Comparison of ENCODE assay signal across 30 cellular contexts in genomic region chr16:54121539-54122295, GRCh38.
"Had no signal": no experiment of that assay in that cellular context is flagged by ENCODE, and none has a peak within 500 bp of the region (broad histone marks: within the 10 kb centered on the region; RNA-seq: fewer than 3 reads in every experiment).

No MANE protein-coding gene starts in this region.

- DNase-seq: Kasumi-1, MM.1S, MV-4-11, NCI-H1092, NCI-H1105, NCI-H1417 treated with DMSO at 0.1 percent for 48 hours, NCI-H1436 treated with DMSO at 0.1 percent for 48 hours, NCI-H1694 treated with DMSO at 0.1 percent for 48 hours, NCI-H187 treated with DMSO at 0.1 percent for 48 hours, NCI-H2029, NCI-H2081, NCI-H2171, NCI-H226, NCI-H446 treated with DMSO at 0.1 percent for 48 hours, NCI-H510A, NCI-H524, NCI-H526, NCI-H69, NCI-H748 treated with DMSO at 0.1 percent for 48 hours, NCI-H82, PC-9, SHP77, SIG-M5, T-cell had no signal

- H3K4me3 ChIP-seq: PC-9, SJCRH30, SK-N-MC had no signal

- H3K9me3 ChIP-seq: SJCRH30 had no signal

- H3K27ac ChIP-seq: PC-9, RWPE1, SJCRH30, SK-N-MC had no signal

- H3K4me1 ChIP-seq: SJCRH30 had no signal

- ATAC-seq: Panc1, Right ventricle myocardium inferior, SK-N-SH treated with all-trans-retinoic acid at 6 μM for 48 hours, T-cell had no signal

- H3K27me3 ChIP-seq: SJCRH30 had no signal

- H3K36me3 ChIP-seq: SJCRH30 had no signal

- H3K27me3 Mint-ChIP-seq: T-cell had no signal

- H3K4me2 ChIP-seq: PC-9 had no signal

- H3K27ac Mint-ChIP-seq: T-cell had no signal

- H3K9me3 Mint-ChIP-seq: T-cell had no signal

- H3K4me3 Mint-ChIP-seq: T-cell had no signal

- H2AFZ ChIP-seq: PC-9 had no signal
